8 cellular contexts compared by ENCODE assay signal in genomic region chr6:140052757-140053729, GRCh38.
DNase-seq lines count a peak whose midpoint lies in the region; ATAC-seq, FAIRE-seq and TF ChIP-seq lines count a peak whose summit lies in the region.

No MANE protein-coding gene starts in this region.

- POLR2A ChIA-PET in BJ (lab: Charles Lee): interaction anchor here (0.5 to 2.5 kb wide), 11 partner anchors 9 to 683 kb away, joined by 3 to 18 read pairs (median 6); partner anchors contain the start of gene CITED2

- CTCF ChIA-PET in BJ (lab: Yijun Ruan, JAX): interaction anchor here (0.6 to 1.5 kb wide), 11 partner anchors 8 to 1238 kb away, joined by 3 to 5 read pairs (median 3); no protein-coding TSS in a partner anchor

- ATAC-seq in HG03520 (IDR thresholded peaks at IDR 0.05; ENCODE audit: unreplicated experiment) (no peak), GM18498 (IDR thresholded peaks at IDR 0.05; ENCODE audit: unreplicated experiment) (no peak)

- no peaks in the 10 kb centered on the region for H3K9me3 ChIP-seq in HAP-1

- TF ChIP-seq CTCF in BJ (IDR thresholded peaks at IDR 0.05; ENCODE audit: insufficient read depth, low read depth, low read length): peak; percentile 56

- no peak for FAIRE-seq in HTR-8/SVneo (lab: Jason Lieb, UNC)

- no peaks in the 10 kb centered on the region for H3K4me1 ChIP-seq in HAP-1

- H3K36me3 ChIP-seq in BJ (ENCODE audit: control insufficient read depth, insufficient read depth, low read length): no peaks in the 10 kb centered on the region
- H3K36me3 ChIP-seq in HAP-1 (replicated peaks): no peaks in the 10 kb centered on the region

- DNase-seq in BJ (ENCODE audit: low read depth) (no peak), HAP-1 (ENCODE audit: low spot score in 2 of 2) (peak; percentile 18 to 38), UCSD-AML1 (lab: John Stamatoyannopoulos, UW; ENCODE audit: unreplicated experiment) (peak; percentile 9), iris pigment epithelial cell (ENCODE audit: low read depth) (peak; percentile 80), HTR-8/SVneo (ENCODE audit: insufficient read length, low spot score) (no peak), HuH-7.5 (ENCODE audit: low spot score) (no peak)

- in situ Hi-C loops in HAP-1 (cut with MboI; ENCODE audit: low sequenced_read_pairs): no loop called here

- H3K27me3 ChIP-seq in BJ (ENCODE audit: control insufficient read depth, insufficient read depth, low read length): no peaks in the 10 kb centered on the region
- no peaks in the 10 kb centered on the region for H3K27me3 ChIP-seq in HAP-1 (ENCODE audit: low read depth)

- H3K4me3 ChIP-seq in BJ (ENCODE audit: low read depth, low read length) (no peak overlapping the region), HAP-1 (no peak overlapping the region)

Comparison
In these comparisons a context has a peak if more than half of its experiments do, and no peak if none do; other contexts are left out.
1. DNase-seq: peak in HAP-1 (2 of 2), UCSD-AML1 (single experiment) and iris pigment epithelial cell (single experiment); none in BJ (single experiment), HTR-8/SVneo (single experiment) and HuH-7.5 (single experiment).